ENCODE assay signal across 21 cellular contexts in genomic region chr17:2800367-2800766, GRCh38. TPM values are rescaled to one million over a fixed set of nuclear protein-coding genes. Genes with fewer than 3 reads are reported as not detected.
"Had no signal": no experiment of that assay in that cellular context is flagged by ENCODE, and none has a peak within 500 bp of the region (broad histone marks: within the 10 kb centered on the region; RNA-seq: fewer than 3 reads in every experiment).

No MANE protein-coding gene starts in this region.

- H3K4me3 Mint-ChIP-seq: activated naive CD4-positive, alpha-beta T cell treated with anti-CD3 and anti-CD28 coated beads, Interleukin-2, amount 50 U/mL, for 24 hours; endodermal cell; stimulated activated effector memory CD8-positive, alpha-beta T cell treated with anti-CD3 and anti-CD28 coated beads, Interleukin-12 subunit alpha, Interleukin-12 subunit beta, amount 100 ng/mL, for 72 hours had no signal

- H3K36me3 Mint-ChIP-seq: stimulated activated effector memory CD8-positive, alpha-beta T cell treated with anti-CD3 and anti-CD28 coated beads, Interleukin-12 subunit alpha, Interleukin-12 subunit beta, amount 100 ng/mL, for 72 hours had no signal

- H3K4me1 ChIP-seq: parathyroid adenoma, sigmoid colon, tibial artery had no signal

- H3K27me3 ChIP-seq: cardiac muscle cell had no signal

- H3K9me3 Mint-ChIP-seq: activated naive CD4-positive, alpha-beta T cell treated with anti-CD3 and anti-CD28 coated beads, Interleukin-2, amount 50 U/mL, for 24 hours; endodermal cell; stimulated activated effector memory CD8-positive, alpha-beta T cell treated with anti-CD3 and anti-CD28 coated beads, Interleukin-12 subunit alpha, Interleukin-12 subunit beta, amount 100 ng/mL, for 72 hours had no signal

- H3K9ac ChIP-seq: parathyroid adenoma had no signal

- H3K27ac Mint-ChIP-seq: activated naive CD4-positive, alpha-beta T cell treated with anti-CD3 and anti-CD28 coated beads, Interleukin-2, amount 50 U/mL, for 24 hours; endodermal cell; stimulated activated effector memory CD8-positive, alpha-beta T cell treated with anti-CD3 and anti-CD28 coated beads, Interleukin-12 subunit alpha, Interleukin-12 subunit beta, amount 100 ng/mL, for 72 hours had no signal

- H3K9me3 ChIP-seq: left lung, sigmoid colon had no signal

- DNase-seq: activated CD4-positive, alpha-beta T cell treated with anti-CD3 and anti-CD28 coated beads for 1 hour; activated CD4-positive, alpha-beta T cell treated with anti-CD3 and anti-CD28 coated beads, Interleukin-2, amount 50 U/mL, for 4 hours; activated gamma-delta T cell; endodermal cell; foreskin fibroblast; head of caudate nucleus; kidney; left lung; sigmoid colon; stimulated activated CD4-positive, alpha-beta T cell treated with anti-CD3 and anti-CD28 coated beads, Interleukin-4, amount 100 ng/mL, for 24 hours; T-helper 2 cell; tibial artery had no signal

- H3K36me3 ChIP-seq: cardiac muscle cell, sigmoid colon, tibial artery had no signal

- H3K4me3 ChIP-seq: cardiac muscle cell, left lung, sigmoid colon, tibial artery had no signal

- H2AFZ ChIP-seq: parathyroid adenoma had no signal

- H3K27me3 Mint-ChIP-seq: activated naive CD4-positive, alpha-beta T cell treated with anti-CD3 and anti-CD28 coated beads, Interleukin-2, amount 50 U/mL, for 24 hours had no signal

- H3K79me2 ChIP-seq: parathyroid adenoma had no signal

- ATAC-seq: left lung; stimulated activated effector memory CD8-positive, alpha-beta T cell treated with anti-CD3 and anti-CD28 coated beads, Interleukin-12 subunit alpha, Interleukin-12 subunit beta, amount 100 ng/mL, for 72 hours had no signal

- H3K27ac ChIP-seq: cardiac muscle cell, epithelial cell of prostate, left lung, parathyroid adenoma, sigmoid colon, tibial artery, VCaP had no signal

RNA-seq across cellular contexts. Expression of gene CCDC92B, which starts 50.9 kb away (rescaled TPM):
- total RNA-seq: activated CD8-positive, alpha-beta memory T cell treated with anti-CD3 and anti-CD28 coated beads for 36 hours; dermis microvascular lymphatic vessel endothelial cell; mononuclear cell had no signal
